8 cellular contexts compared by ENCODE assay signal in the genomic region with DNA sequence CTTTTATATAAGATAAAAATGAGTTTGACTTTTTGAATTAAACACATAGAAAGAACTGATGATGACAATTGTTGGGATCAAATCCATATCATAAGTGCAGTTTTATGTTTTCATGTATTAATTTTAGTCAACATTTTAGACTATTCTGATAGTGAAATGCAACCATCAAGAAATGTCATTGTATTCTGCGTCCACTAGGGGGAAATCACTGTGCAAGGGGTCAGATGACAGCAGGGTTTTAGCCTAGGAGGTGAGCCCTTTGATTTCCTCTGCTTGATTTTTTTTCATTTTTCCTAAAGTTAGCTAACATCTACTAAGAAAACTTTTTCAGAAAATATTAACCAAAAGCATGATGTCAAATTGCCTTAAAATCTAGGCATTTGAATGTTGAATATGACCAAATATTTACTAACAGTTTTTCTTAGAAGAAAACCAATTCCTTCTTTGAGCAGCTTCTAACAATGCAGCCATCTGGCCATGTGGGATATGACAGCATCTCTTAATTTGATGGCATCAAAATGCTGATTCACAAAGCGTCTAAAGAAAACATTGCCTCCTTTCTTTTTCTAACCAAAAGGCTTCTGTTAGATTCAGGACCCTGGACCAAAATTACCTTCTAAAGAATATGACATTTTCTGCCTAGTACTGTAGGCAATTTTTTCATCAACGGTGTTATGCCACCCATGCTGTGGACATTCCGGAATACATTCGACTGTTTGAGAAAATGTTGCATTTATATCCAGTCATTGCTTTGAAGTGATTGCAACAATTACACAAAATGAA.
A peak's percentile ranks its signal among the peaks of the same experiment; 100 is the strongest.
DNase-seq lines count a peak whose midpoint lies in the region; ATAC-seq lines count a peak whose summit lies in the region.

No MANE protein-coding gene starts in this region.

- no peaks in the 10 kb centered on the region for H3K36me3 Mint-ChIP-seq in activated naive CD8-positive, alpha-beta T cell treated with anti-CD3 and anti-CD28 coated beads for 36 hours

- H3K4me1 Mint-ChIP-seq in activated naive CD8-positive, alpha-beta T cell treated with anti-CD3 and anti-CD28 coated beads for 36 hours: no peaks in the 10 kb centered on the region

- no peak overlapping the region for H3K4me3 Mint-ChIP-seq in activated naive CD8-positive, alpha-beta T cell treated with anti-CD3 and anti-CD28 coated beads for 36 hours

- H3K9me3 Mint-ChIP-seq in activated naive CD8-positive, alpha-beta T cell treated with anti-CD3 and anti-CD28 coated beads for 36 hours: no peaks in the 10 kb centered on the region

- H3K27ac Mint-ChIP-seq in activated naive CD8-positive, alpha-beta T cell treated with anti-CD3 and anti-CD28 coated beads for 36 hours: no peak overlapping the region

- no peaks in the 10 kb centered on the region for H3K27me3 Mint-ChIP-seq in activated naive CD8-positive, alpha-beta T cell treated with anti-CD3 and anti-CD28 coated beads for 36 hours

- DNase-seq in D341Med (ENCODE audit: low spot score) (peak; percentile 44), RPMI8226 (peak; percentile 22), iPS-NIHi11 (ENCODE audit: low spot score) (peak; percentile 47), foreskin melanocyte (no peak)
- no peak for DNase-seq in activated naive CD8-positive, alpha-beta T cell treated with anti-CD3 and anti-CD28 coated beads for 36 hours

- peak; percentile 88 for ATAC-seq in GM19043 (IDR thresholded peaks at IDR 0.05; ENCODE audit: low read depth, unreplicated experiment)
- peak; percentile 97 for ATAC-seq in HG03354 (IDR thresholded peaks at IDR 0.05; ENCODE audit: poor library complexity, severe bottlenecking, unreplicated experiment)
- ATAC-seq in HG02763 (IDR thresholded peaks at IDR 0.05; ENCODE audit: unreplicated experiment): no peak

Comparison
In these comparisons a context has a peak if more than half of its experiments do, and no peak if none do; other contexts are left out.
1. DNase-seq: peak in D341Med (single experiment), RPMI8226 (single experiment) and iPS-NIHi11 (single experiment); none in foreskin melanocyte (single experiment) and activated naive CD8-positive, alpha-beta T cell treated with anti-CD3 and anti-CD28 coated beads for 36 hours (single experiment).